In the genomic region with DNA sequence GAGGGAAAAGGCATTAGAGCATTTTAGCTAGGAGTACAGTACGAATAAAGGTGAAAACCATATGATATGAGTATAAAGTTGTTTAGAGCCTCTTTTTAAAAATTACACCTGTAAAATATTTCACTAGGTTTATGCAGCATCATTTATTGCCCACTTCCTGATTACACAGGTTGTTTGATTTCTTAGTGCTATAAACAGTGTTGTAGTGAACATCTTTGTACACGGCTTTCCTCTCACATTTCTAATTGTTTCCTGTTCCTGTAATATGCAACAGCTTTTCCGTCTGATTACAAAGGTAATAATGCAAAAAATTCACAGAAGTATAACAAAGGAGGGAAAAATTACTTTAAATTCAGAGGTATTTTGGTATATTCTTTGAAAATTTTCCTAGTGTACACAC, we compare ENCODE assay signal across 12 cellular contexts. TPM values are rescaled to one million over a fixed set of nuclear protein-coding genes. Genes with fewer than 3 reads are reported as not detected.
DNase-seq lines count a peak whose midpoint lies in the region; ATAC-seq, FAIRE-seq and TF ChIP-seq lines count a peak whose summit lies in the region.
"Had no signal": no experiment of that assay in that cellular context is flagged by ENCODE, and none has a peak within 500 bp of the region (broad histone marks: within the 10 kb centered on the region; RNA-seq: fewer than 3 reads in every experiment).

No MANE protein-coding gene starts in this region.

- TF ChIP-seq CTCF in A549 (IDR thresholded peaks at IDR 0.05) (no peak), HCT116 (IDR thresholded peaks at IDR 0.05 in 2 of 3, conservative IDR thresholded peaks at IDR 0.05 in 1 of 3; ENCODE audit: borderline replicate concordance in 1 of 3, insufficient read depth in 1 of 3, low read depth in 2 of 3, low read length in 2 of 3) (no peak), colonic mucosa (IDR thresholded peaks at IDR 0.05) (no peak), neutrophil (IDR thresholded peaks at IDR 0.05) (no peak), osteoblast (IDR thresholded peaks at IDR 0.05; ENCODE audit: extremely low read depth, low read depth, low read length) (no peak)

- H4K20me1 ChIP-seq in HCT116 (ENCODE audit: insufficient read depth) (no peaks in the 10 kb centered on the region), osteoblast (ENCODE audit: insufficient read depth, low read length) (no peaks in the 10 kb centered on the region)
- H4K20me1 ChIP-seq: BLaER1 had no signal

- no TSS peak for BruUV-seq in HCT116 (replicated peaks; lab: Mats Ljungman, UMichigan)

- no peak overlapping the region for H3K4me3 ChIP-seq in A549
- H3K4me3 ChIP-seq in HCT116 (replicated peaks in 1 of 2; ENCODE audit: low read depth in 1 of 2, low read length in 2 of 2), result 0 out of 4 replicates have a peak overlapping the region, but pooled peaks of 1 of the 2 experiments have one; percentile 17
- H3K4me3 ChIP-seq in colonic mucosa, result no peak overlapping the region
- H3K4me3 ChIP-seq in neutrophil (ENCODE audit: low read depth in 1 of 2, low read length in 1 of 2), result peak overlapping the region; percentile 28
- no peak overlapping the region for H3K4me3 ChIP-seq in osteoblast (ENCODE audit: insufficient read depth, low read length)
- no peak overlapping the region for H3K4me3 ChIP-seq in SJCRH30
- H3K4me3 ChIP-seq: BLaER1 had no signal

- POLR2A ChIA-PET in A549 (lab: Yijun Ruan, JAX), result no interaction called here
- POLR2A ChIA-PET in HCT116 (lab: Charles Lee), result no interaction called here

- H3K27ac ChIP-seq in A549 (peak overlapping the region in 1 of 2 experiments; percentile 47; a peak in 2 of 6 replicates), HCT116 (ENCODE audit: low read depth, low read length) (no peak overlapping the region), colonic mucosa (peak overlapping the region; percentile 73), neutrophil (peak overlapping the region; percentile 77), osteoblast (ENCODE audit: low read depth, low read length) (no peak overlapping the region), SJCRH30 (no peak overlapping the region)
- H3K27ac ChIP-seq: BLaER1 had no signal

- WGBS in A549 (ENCODE audit: missing lambda C conversion rate), result 85% methylated on average over 3 of the region's 3 CpGs

- H3K4me2 ChIP-seq in A549 (peak overlapping the region; percentile 50), HCT116 (ENCODE audit: low read length) (peak overlapping the region; percentile 68), osteoblast (ENCODE audit: insufficient read depth, low read length) (no peak overlapping the region)
- H3K4me2 ChIP-seq: BLaER1 had no signal

- H3K79me2 ChIP-seq in HCT116 (ENCODE audit: insufficient read depth, low read length) (no peaks in the 10 kb centered on the region), osteoblast (ENCODE audit: insufficient read depth, low read length) (peaks cover 52% of the 10 kb centered on the region)

- no peaks in the 10 kb centered on the region for H3K9me2 ChIP-seq in HCT116 (ENCODE audit: insufficient read depth)

- H3K4me1 ChIP-seq in A549 (peaks cover 54% of the 10 kb centered on the region), HCT116 (ENCODE audit: control insufficient read depth in 1 of 2, insufficient read depth in 2 of 2, low read length in 2 of 2) (peaks cover 8 to 38% of the 10 kb centered on the region in 2 experiments), colonic mucosa (peaks cover 4% of the 10 kb centered on the region), neutrophil (ENCODE audit: control insufficient read depth in 1 of 2, insufficient read depth in 1 of 2, low read depth in 1 of 2, low read length in 1 of 2) (peaks cover 96 to 97% of the 10 kb centered on the region in 2 experiments), osteoblast (ENCODE audit: insufficient read depth, low read length) (peaks cover 19% of the 10 kb centered on the region), SJCRH30 (peaks cover 20% of the 10 kb centered on the region)

- TF ChIP-seq POLR2A in A549 (IDR thresholded peaks at IDR 0.05; ENCODE audit: low read length) (no peak), HCT116 (IDR thresholded peaks at IDR 0.05; ENCODE audit: borderline replicate concordance, extremely low read depth, insufficient read depth, insufficient read length) (no peak)

- H2AFZ ChIP-seq in HCT116 (ENCODE audit: low read depth, low read length, poor library complexity, severe bottlenecking) (peak overlapping the region; percentile 59), osteoblast (ENCODE audit: low read length) (no peak overlapping the region)

- TF ChIP-seq RAD21 in A549 (conservative IDR thresholded peaks at IDR 0.05 in 1 of 2, IDR thresholded peaks at IDR 0.05 in 1 of 2) (no peak), HCT116 (IDR thresholded peaks at IDR 0.05; ENCODE audit: low read depth) (no peak)

- FAIRE-seq in A549 (lab: Jason Lieb, UNC), result no peak

- no peak for ATAC-seq in A549
- ATAC-seq in HCT116, result no peak
- ATAC-seq in GM21515 (IDR thresholded peaks at IDR 0.05; ENCODE audit: unreplicated experiment), result no peak

- no peaks in the 10 kb centered on the region for H3K9me3 ChIP-seq in A549
- H3K9me3 ChIP-seq in HCT116 (ENCODE audit: control insufficient read depth in 1 of 2, insufficient read depth in 1 of 2, low read depth in 1 of 2, low read length in 2 of 2), result no peaks in the 10 kb centered on the region
- H3K9me3 ChIP-seq in colonic mucosa, result no peaks in the 10 kb centered on the region
- no peaks in the 10 kb centered on the region for H3K9me3 ChIP-seq in neutrophil
- no peaks in the 10 kb centered on the region for H3K9me3 ChIP-seq in osteoblast (ENCODE audit: low read depth, low read length)
- H3K9me3 ChIP-seq in SJCRH30 (replicated peaks), result no peaks in the 10 kb centered on the region
- H3K9me3 ChIP-seq: BLaER1 had no signal

- H3K9ac ChIP-seq in HCT116 (ENCODE audit: low read length) (peak overlapping the region; percentile 14; the same call in 1 of the 2 replicates), colonic mucosa (ENCODE audit: low read depth in 2 of 2, low read length in 2 of 2) (no peak overlapping the region)
- H3K9ac ChIP-seq: BLaER1 had no signal

- H3K36me3 ChIP-seq in HCT116 (ENCODE audit: control insufficient read depth in 1 of 2, insufficient read depth in 2 of 2, low read length in 2 of 2) (no peaks in the 10 kb centered on the region), colonic mucosa (no peaks in the 10 kb centered on the region), neutrophil (no peaks in the 10 kb centered on the region), osteoblast (ENCODE audit: insufficient read depth, low read length) (peaks cover 29% of the 10 kb centered on the region), SJCRH30 (no peaks in the 10 kb centered on the region)
- H3K36me3 ChIP-seq: BLaER1 had no signal

- no peaks in the 10 kb centered on the region for H3K27me3 ChIP-seq in HCT116 (ENCODE audit: insufficient read depth, low read length)
- H3K27me3 ChIP-seq in colonic mucosa, result no peaks in the 10 kb centered on the region
- no peaks in the 10 kb centered on the region for H3K27me3 ChIP-seq in neutrophil
- no peaks in the 10 kb centered on the region for H3K27me3 ChIP-seq in osteoblast (ENCODE audit: insufficient read depth, low read length)
- H3K27me3 ChIP-seq in SJCRH30, result no peaks in the 10 kb centered on the region
- H3K27me3 ChIP-seq: BLaER1 had no signal

- TF ChIP-seq EP300 in A549 (IDR thresholded peaks at IDR 0.05), result no peak

- CTCF ChIA-PET in A549 (lab: Yijun Ruan, JAX) (interaction anchor here (1.1 to 2.2 kb wide), 5 partner anchors 19 to 193 kb away, joined by 3 to 13 read pairs (median 6); no protein-coding TSS in a partner anchor), HCT116 (lab: Charles Lee) (interaction anchor here (1.0 kb wide), 1 partner anchor 13 kb away, joined by 3 read pairs; no protein-coding TSS in a partner anchor)

- DNase-seq in A549 (ENCODE audit: low read depth in 1 of 2, low spot score in 1 of 2) (no peak), HCT116 (ENCODE audit: low read depth, low spot score) (no peak), colonic mucosa (no peak), osteoblast (ENCODE audit: insufficient read length, low spot score, missing footprints) (no peak), SJCRH30 (no peak), NK-92 (lab: John Stamatoyannopoulos, UW; ENCODE audit: unreplicated experiment) (no peak)
- DNase-seq: aorta; EL; stimulated activated CD4-positive, alpha-beta T cell treated with anti-CD3 and anti-CD28 coated beads, Interleukin-15, amount 100 ng/mL, for 24 hours had no signal

- intact Hi-C loops in HCT116 (cut with micrococcal nuclease), result no loop called here
- intact Hi-C loops in colonic mucosa (cut with DNase I), result no loop called here

- RAD21 ChIA-PET in HCT116 (lab: Charles Lee; ENCODE audit: low non-redundant PET in 1 of 2, low total read pairs in 2 of 2, uncharacterized antibody in 2 of 2, unreplicated experiment in 2 of 2), result no interaction called here

TF ChIP-seq in A549, 52 proteins besides CTCF, POLR2A, EP300 and RAD21 (continues in another document):
- TF ChIP-seq EHF (CRISPR knock-in tag; IDR thresholded peaks at IDR 0.05) (no peak), TFCP2L1 (CRISPR knock-in tag; IDR thresholded peaks at IDR 0.05) (no peak)

TF ChIP-seq in HCT116, 20 proteins besides CTCF, POLR2A, EP300 and RAD21 (continues in another document):
- TF ChIP-seq EZH2phosphoT487 (IDR thresholded peaks at IDR 0.05; ENCODE audit: borderline replicate concordance), result no peak
- TF ChIP-seq, protein P1, sequence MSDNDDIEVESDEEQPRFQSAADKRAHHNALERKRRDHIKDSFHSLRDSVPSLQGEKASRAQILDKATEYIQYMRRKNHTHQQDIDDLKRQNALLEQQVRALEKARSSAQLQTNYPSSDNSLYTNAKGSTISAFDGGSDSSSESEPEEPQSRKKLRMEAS (IDR thresholded peaks at IDR 0.05), result no peak
- no peak for TF ChIP-seq SP1 (IDR thresholded peaks at IDR 0.05; ENCODE audit: low read depth)
- no peak for TF ChIP-seq TCF7L2 (IDR thresholded peaks at IDR 0.05; ENCODE audit: borderline replicate concordance, extremely low read depth, insufficient read depth, insufficient read length)
- TF ChIP-seq ZFX (IDR thresholded peaks at IDR 0.05), result no peak
- TF ChIP-seq ELF1 (IDR thresholded peaks at IDR 0.05; ENCODE audit: borderline replicate concordance, low read depth), result no peak
- no peak for TF ChIP-seq SRF (IDR thresholded peaks at IDR 0.05; ENCODE audit: low read depth)
- TF ChIP-seq SIN3A (IDR thresholded peaks at IDR 0.05; ENCODE audit: low read depth), result no peak

RNA-seq across cellular contexts. Expression of a gene that starts 13.0 kb away (rescaled TPM):
- polyA plus RNA-seq in A549 (2011; rRNA removed) (234 and 246 TPM in 2 replicates), A549 (2017; fragmentation: RNase III; extraction: RNeasy Plus Mini Kit Qiagen cat#74134 plus additional on column Dnase treatment) (83.3 to 92.0 TPM (median 91.4 TPM) in 3 replicates)
- 40.8 and 49.6 TPM in 2 replicates for polyA plus RNA-seq in A549 (2012; cell fraction: cytosol; rRNA removed)
- polyA plus RNA-seq in A549 (2012; cell fraction: nucleus; rRNA removed), result 21.8 and 32.1 TPM in 2 replicates
- polyA minus RNA-seq in A549 (2011; rRNA and poly(A)+ RNA removed), result 99.2 and 99.5 TPM in 2 replicates
- total RNA-seq in HCT116 (2021; ENCODE audit: unreplicated experiment) (22.4 TPM), colonic mucosa (100 to 1,000 TPM in 1 of 2 donors, 10 to 100 TPM in 1; 58.7 to 110 TPM), osteoblast (114 and 146 TPM in 2 replicates)
- polyA plus RNA-seq in HCT116 (2012), result 13.6 and 16.1 TPM in 2 replicates
- 31.6 and 32.8 TPM in 2 replicates for total RNA-seq in SJCRH30 (2014; rRNA removed; shearing (Covaris generic))

Comparison
In these comparisons a context has a peak if more than half of its experiments do, and no peak if none do; other contexts are left out.
1. H3K27ac ChIP-seq: peak in colonic mucosa (single experiment) and neutrophil (single experiment); none in HCT116 (single experiment), osteoblast (single experiment) and SJCRH30 (single experiment).
2. H3K4me3 ChIP-seq: peak in neutrophil (2 of 2); none in A549 (single experiment), colonic mucosa (single experiment), osteoblast (single experiment) and SJCRH30 (single experiment).